Comparison of ENCODE assay signal across 20 cellular contexts in the genomic region with DNA sequence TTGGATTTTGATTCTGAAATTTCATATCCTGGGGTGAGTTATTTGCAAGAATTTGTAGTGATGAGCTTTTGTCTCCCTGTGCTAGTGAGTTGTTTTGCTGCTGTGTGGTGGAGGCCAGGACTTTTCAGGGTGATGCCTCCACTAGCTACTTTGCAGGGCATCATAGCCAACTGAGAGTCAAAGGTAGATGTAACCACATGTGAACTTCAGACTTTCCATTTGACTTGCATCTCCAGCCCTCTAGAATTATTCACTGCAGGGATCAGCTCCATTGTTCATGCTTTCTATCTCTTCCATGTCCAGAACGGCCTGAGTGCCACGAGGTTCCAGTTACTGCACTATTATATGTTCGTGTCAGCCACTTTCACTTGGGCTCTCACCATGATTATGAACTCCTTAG.
DNase-seq lines count a peak whose midpoint lies in the region; ATAC-seq and TF ChIP-seq lines count a peak whose summit lies in the region.
"Had no signal": no experiment of that assay in that cellular context is flagged by ENCODE, and none has a peak within 500 bp of the region (broad histone marks: within the 10 kb centered on the region; RNA-seq: fewer than 3 reads in every experiment).

No MANE protein-coding gene starts in this region.

- peak; percentile 46 for ATAC-seq in GM18870 (IDR thresholded peaks at IDR 0.05; ENCODE audit: unreplicated experiment)
- ATAC-seq in GM21786 (IDR thresholded peaks at IDR 0.05; ENCODE audit: unreplicated experiment), result peak; percentile 31
- no peak for ATAC-seq in GM18505 (IDR thresholded peaks at IDR 0.05; ENCODE audit: unreplicated experiment)
- no peak for ATAC-seq in GM21717 (IDR thresholded peaks at IDR 0.05; ENCODE audit: unreplicated experiment)
- no peak for ATAC-seq in GM18511 (IDR thresholded peaks at IDR 0.05; ENCODE audit: unreplicated experiment)
- ATAC-seq: Right ventricle myocardium inferior had no signal

- no peaks in the 10 kb centered on the region for H3K27me3 ChIP-seq in colonic mucosa
- H3K27me3 ChIP-seq: Peyer's patch had no signal

- no peaks in the 10 kb centered on the region for H3K9me3 ChIP-seq in colonic mucosa
- H3K9me3 ChIP-seq: HAP-1, Peyer's patch had no signal

- TF ChIP-seq POLR2A in GM18505 (IDR thresholded peaks at IDR 0.05; ENCODE audit: borderline replicate concordance, extremely low read depth, insufficient read depth, insufficient read length), result no peak

- peak; percentile 48 for DNase-seq in DMS79 (lab: John Stamatoyannopoulos, UW)
- DNase-seq in NCI-H187 (lab: John Stamatoyannopoulos, UW), result peak; percentile 24 to 26
- no peak for DNase-seq in colonic mucosa
- DNase-seq: AML-193, GM23248, Karpas-422, NCI-H1048, NCI-H1436 treated with DMSO at 0.1 percent for 48 hours, NCI-H2081, Peyer's patch, SW 1271 had no signal

- H3K9ac ChIP-seq in colonic mucosa (ENCODE audit: low read depth in 2 of 2, low read length in 2 of 2), result no peak overlapping the region
- H3K9ac ChIP-seq: GM23248 had no signal

- intact Hi-C loops in colonic mucosa (cut with DNase I), result no loop called here

- no peaks in the 10 kb centered on the region for H3K4me1 ChIP-seq in colonic mucosa
- H3K4me1 ChIP-seq: HAP-1, Peyer's patch had no signal

- H3K4me3 ChIP-seq in colonic mucosa, result no peak overlapping the region
- H3K4me3 ChIP-seq: GM23248, HAP-1, Peyer's patch had no signal

- H3K27ac ChIP-seq in colonic mucosa, result no peak overlapping the region
- H3K27ac ChIP-seq: 22Rv1, C4-2B, GM23248, Peyer's patch had no signal

- TF ChIP-seq CTCF in colonic mucosa (IDR thresholded peaks at IDR 0.05), result no peak

- no peaks in the 10 kb centered on the region for H3K36me3 ChIP-seq in colonic mucosa
- H3K36me3 ChIP-seq: HAP-1, Peyer's patch had no signal

Comparison
In these comparisons a context has a peak if more than half of its experiments do, and no peak if none do; other contexts are left out.
1. ATAC-seq: peak in GM18870 (single experiment) and GM21786 (single experiment); none in GM18505 (single experiment), GM21717 (single experiment) and GM18511 (single experiment).